In the genomic region with DNA sequence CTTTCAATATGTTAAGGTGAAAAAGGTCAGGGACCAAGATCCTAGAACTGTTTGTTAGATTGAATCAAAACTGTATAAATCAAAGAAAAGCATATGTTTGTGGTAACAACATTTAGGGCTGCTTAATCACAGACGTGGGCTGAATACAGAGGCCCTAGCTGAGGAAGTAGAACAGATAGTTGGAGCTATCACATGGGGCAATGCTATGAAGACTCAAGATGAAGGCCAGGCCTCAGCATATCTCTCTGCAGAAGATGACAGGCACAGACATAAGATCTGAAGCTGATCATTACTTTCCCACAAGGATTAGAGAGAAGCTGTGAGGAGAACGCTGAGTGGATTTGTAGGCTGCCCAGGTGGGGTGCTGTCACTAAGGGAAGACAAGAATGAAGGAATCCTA, we compare ENCODE assay signal across 1 cellular context.
TF ChIP-seq lines count a peak whose summit lies in the region.

No MANE protein-coding gene starts in this region.

TF ChIP-seq in WTC11, 78 proteins besides CTCF, POLR2A, EP300 and RAD21 (continued from another document):
- TF ChIP-seq, protein P1, sequence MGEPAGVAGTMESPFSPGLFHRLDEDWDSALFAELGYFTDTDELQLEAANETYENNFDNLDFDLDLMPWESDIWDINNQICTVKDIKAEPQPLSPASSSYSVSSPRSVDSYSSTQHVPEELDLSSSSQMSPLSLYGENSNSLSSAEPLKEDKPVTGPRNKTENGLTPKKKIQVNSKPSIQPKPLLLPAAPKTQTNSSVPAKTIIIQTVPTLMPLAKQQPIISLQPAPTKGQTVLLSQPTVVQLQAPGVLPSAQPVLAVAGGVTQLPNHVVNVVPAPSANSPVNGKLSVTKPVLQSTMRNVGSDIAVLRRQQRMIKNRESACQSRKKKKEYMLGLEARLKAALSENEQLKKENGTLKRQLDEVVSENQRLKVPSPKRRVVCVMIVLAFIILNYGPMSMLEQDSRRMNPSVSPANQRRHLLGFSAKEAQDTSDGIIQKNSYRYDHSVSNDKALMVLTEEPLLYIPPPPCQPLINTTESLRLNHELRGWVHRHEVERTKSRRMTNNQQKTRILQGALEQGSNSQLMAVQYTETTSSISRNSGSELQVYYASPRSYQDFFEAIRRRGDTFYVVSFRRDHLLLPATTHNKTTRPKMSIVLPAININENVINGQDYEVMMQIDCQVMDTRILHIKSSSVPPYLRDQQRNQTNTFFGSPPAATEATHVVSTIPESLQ (CRISPR knock-in tag; IDR thresholded peaks at IDR 0.05), result no peak
- TF ChIP-seq, protein P2, sequence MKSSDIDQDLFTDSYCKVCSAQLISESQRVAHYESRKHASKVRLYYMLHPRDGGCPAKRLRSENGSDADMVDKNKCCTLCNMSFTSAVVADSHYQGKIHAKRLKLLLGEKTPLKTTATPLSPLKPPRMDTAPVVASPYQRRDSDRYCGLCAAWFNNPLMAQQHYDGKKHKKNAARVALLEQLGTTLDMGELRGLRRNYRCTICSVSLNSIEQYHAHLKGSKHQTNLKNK (CRISPR knock-in tag; IDR thresholded peaks at IDR 0.05), result no peak
- TF ChIP-seq, protein P3, sequence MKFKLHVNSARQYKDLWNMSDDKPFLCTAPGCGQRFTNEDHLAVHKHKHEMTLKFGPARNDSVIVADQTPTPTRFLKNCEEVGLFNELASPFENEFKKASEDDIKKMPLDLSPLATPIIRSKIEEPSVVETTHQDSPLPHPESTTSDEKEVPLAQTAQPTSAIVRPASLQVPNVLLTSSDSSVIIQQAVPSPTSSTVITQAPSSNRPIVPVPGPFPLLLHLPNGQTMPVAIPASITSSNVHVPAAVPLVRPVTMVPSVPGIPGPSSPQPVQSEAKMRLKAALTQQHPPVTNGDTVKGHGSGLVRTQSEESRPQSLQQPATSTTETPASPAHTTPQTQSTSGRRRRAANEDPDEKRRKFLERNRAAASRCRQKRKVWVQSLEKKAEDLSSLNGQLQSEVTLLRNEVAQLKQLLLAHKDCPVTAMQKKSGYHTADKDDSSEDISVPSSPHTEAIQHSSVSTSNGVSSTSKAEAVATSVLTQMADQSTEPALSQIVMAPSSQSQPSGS (CRISPR knock-in tag; IDR thresholded peaks at IDR 0.05; ENCODE audit: borderline replicate concordance, low read depth), result no peak
